In genomic region chr19:14112809-14113385, GRCh38 we compare ENCODE assay signal across 9 cellular contexts. TPM values are rescaled to one million over a fixed set of nuclear protein-coding genes. Genes with fewer than 3 reads are reported as not detected.
DNase-seq lines count a peak whose midpoint lies in the region; ATAC-seq and TF ChIP-seq lines count a peak whose summit lies in the region.
"Had no signal": no experiment of that assay in that cellular context is flagged by ENCODE, and none has a peak within 500 bp of the region (broad histone marks: within the 10 kb centered on the region; RNA-seq: fewer than 3 reads in every experiment).

No MANE protein-coding gene starts in this region.

- H3K27ac ChIP-seq in HUES64 (ENCODE audit: low read depth, low read length), result peak overlapping the region; percentile 53
- H3K27ac ChIP-seq in colonic mucosa, result peak overlapping the region; percentile 28
- H3K27ac ChIP-seq in lung (ENCODE audit: low read depth in 1 of 2, low read length in 1 of 2), result peak overlapping the region; percentile 77 to 88
- H3K27ac ChIP-seq in suprapubic skin, result peak overlapping the region; percentile 80

- H3K4me3 Mint-ChIP-seq in T-helper 17 cell, result no peak overlapping the region

- peaks cover 23% of the 10 kb centered on the region for H3K4me1 ChIP-seq in HUES64 (ENCODE audit: insufficient read depth, low read length)
- H3K4me1 ChIP-seq in colonic mucosa, result peaks cover 6% of the 10 kb centered on the region
- H3K4me1 ChIP-seq in lung (ENCODE audit: control insufficient read depth in 2 of 2, insufficient read depth in 2 of 2, low read length in 2 of 2), result peaks cover 16 to 31% of the 10 kb centered on the region in 2 donors
- peaks cover 53% of the 10 kb centered on the region for H3K4me1 ChIP-seq in suprapubic skin

- ATAC-seq in lung (ENCODE audit: insufficient read depth, low FRiP score), result no peak
- ATAC-seq in T-helper 17 cell, result no peak
- no peak for ATAC-seq in GM18868 (IDR thresholded peaks at IDR 0.05; ENCODE audit: unreplicated experiment)

- H3K4me3 ChIP-seq in HUES64 (ENCODE audit: low read length) (no peak overlapping the region), colonic mucosa (no peak overlapping the region), lung (no peak overlapping the region), suprapubic skin (peak overlapping the region; percentile 28)

- intact Hi-C loops in colonic mucosa (cut with DNase I), result no loop called here

- H3K9me3 ChIP-seq in HUES64 (ENCODE audit: insufficient read depth, low read depth, low read length), result no peaks in the 10 kb centered on the region
- no peaks in the 10 kb centered on the region for H3K9me3 ChIP-seq in colonic mucosa
- no peaks in the 10 kb centered on the region for H3K9me3 ChIP-seq in lung (ENCODE audit: control insufficient read depth in 2 of 2, insufficient read depth in 1 of 2, low read length in 1 of 2)
- no peaks in the 10 kb centered on the region for H3K9me3 ChIP-seq in suprapubic skin
- no peaks in the 10 kb centered on the region for H3K9me3 ChIP-seq in T-helper 17 cell (ENCODE audit: control insufficient read depth, low read length, poor library complexity, severe bottlenecking)

- TF ChIP-seq POLR2A in suprapubic skin (IDR thresholded peaks at IDR 0.05), result no peak

- 49% methylated on average over 12 of the region's 12 CpGs for WGBS in HUES64
- WGBS in lung, 2 donors, result 45 to 62% methylated on average over 12 of the region's 12 CpGs
- 36% methylated on average over 10 of the region's 12 CpGs for WGBS in suprapubic skin

- H3K4me1 Mint-ChIP-seq in T-helper 17 cell, result peaks cover 26% of the 10 kb centered on the region

- no peaks in the 10 kb centered on the region for H3K27me3 Mint-ChIP-seq in T-helper 17 cell

- H3K36me3 ChIP-seq in HUES64 (ENCODE audit: insufficient read depth, low read length) (no peaks in the 10 kb centered on the region), colonic mucosa (no peaks in the 10 kb centered on the region), lung (ENCODE audit: control insufficient read depth in 2 of 2, insufficient read depth in 2 of 2, low read length in 2 of 2) (no peaks in the 10 kb centered on the region), suprapubic skin (no peaks in the 10 kb centered on the region)

- H3K9ac ChIP-seq in HUES64 (ENCODE audit: low read depth, low read length) (no peak overlapping the region), colonic mucosa (ENCODE audit: low read depth in 2 of 2, low read length in 2 of 2) (peak overlapping the region; percentile 30 to 57)

- TF ChIP-seq CTCF in colonic mucosa (IDR thresholded peaks at IDR 0.05) (no peak), lung (IDR thresholded peaks at IDR 0.05; ENCODE audit: control extremely low read depth, extremely low read depth) (no peak), suprapubic skin (IDR thresholded peaks at IDR 0.05) (no peak)

- no peak overlapping the region for H3K27ac Mint-ChIP-seq in T-helper 17 cell

- H3K27me3 ChIP-seq in HUES64 (ENCODE audit: insufficient read depth, low read length), result no peaks in the 10 kb centered on the region
- no peaks in the 10 kb centered on the region for H3K27me3 ChIP-seq in colonic mucosa
- H3K27me3 ChIP-seq in lung (ENCODE audit: control insufficient read depth, insufficient read depth), result no peaks in the 10 kb centered on the region
- no peaks in the 10 kb centered on the region for H3K27me3 ChIP-seq in suprapubic skin

- H3K36me3 Mint-ChIP-seq in T-helper 17 cell (ENCODE audit: low read depth), result no peaks in the 10 kb centered on the region

- DNase-seq in colonic mucosa (no peak), lung (ENCODE audit: low spot score) (no peak), suprapubic skin (ENCODE audit: low spot score in 2 of 2) (peak in 1 of 2 donors; percentile 70), activated gamma-delta T cell (lab: John Stamatoyannopoulos, UW) (no peak), T-helper 17 cell (no peak)
- no peak for DNase-seq in activated CD8-positive, alpha-beta memory T cell treated with anti-CD3 and anti-CD28 coated beads, Interleukin-2, amount 50 U/mL, for 48 hours
- DNase-seq: NCI-H226 had no signal

- TF ChIP-seq EP300 in suprapubic skin (IDR thresholded peaks at IDR 0.05), result no peak

RNA-seq across cellular contexts. Expression of gene PRKACA, which starts 4.7 kb away (rescaled TPM):
- 34.4 TPM for polyA plus RNA-seq in HUES64 (2013, experiment 1 of 2)
- polyA plus RNA-seq in HUES64 (2013, experiment 2 of 2), result 43.0 TPM
- total RNA-seq in colonic mucosa (10 to 100 TPM; 71.0 to 89.3 TPM), lung (100 to 1,000 TPM in 1 of 2 donors, 10 to 100 TPM in 1; 43.7 to 103 TPM), suprapubic skin (10 to 100 TPM; 22.1 to 42.6 (median 31.2) TPM), T-helper 17 cell (10 to 100 TPM; 35.2 to 38.5 TPM)
- polyA plus RNA-seq in lung, result 10 to 100 TPM; 54.3 to 81.5 TPM

RNA-seq across cellular contexts. Expression of gene SAMD1, which starts 22.3 kb away (rescaled TPM):
- 51.0 TPM for polyA plus RNA-seq in HUES64 (2013, experiment 1 of 2)
- 57.8 TPM for polyA plus RNA-seq in HUES64 (2013, experiment 2 of 2)
- total RNA-seq in colonic mucosa (10 to 100 TPM; 52.9 to 91.3 TPM), lung (10 to 100 TPM; 32.9 to 48.8 TPM), suprapubic skin (10 to 100 TPM; 22.4 to 34.9 (median 29.1) TPM), T-helper 17 cell (10 to 100 TPM; 24.8 to 25.3 TPM)
- 10 to 100 TPM; 36.8 to 42.1 TPM for polyA plus RNA-seq in lung

RNA-seq across cellular contexts. Expression of gene ASF1B, which starts 23.5 kb away (rescaled TPM):
- polyA plus RNA-seq in HUES64 (2013, experiment 1 of 2), result 33.9 TPM
- polyA plus RNA-seq in HUES64 (2013, experiment 2 of 2), result 33.5 TPM
- 10 to 100 TPM; 12.9 to 64.0 TPM for total RNA-seq in colonic mucosa
- total RNA-seq in lung, result 1 to 10 TPM; 2.4 to 3.5 TPM
- polyA plus RNA-seq in lung, result 1 to 10 TPM; 4.1 to 5.9 TPM
- 1 to 10 TPM; 3.4 to 8.8 (median 7.8) TPM for total RNA-seq in suprapubic skin
- total RNA-seq in T-helper 17 cell, result 1 to 10 TPM; 1.5 to 1.9 TPM

RNA-seq across cellular contexts. Expression of gene C19orf67, which starts 27.3 kb away (rescaled TPM):
- polyA plus RNA-seq in HUES64 (2013, experiment 1 of 2), result not detected
- polyA plus RNA-seq in HUES64 (2013, experiment 2 of 2), result not detected
- total RNA-seq in colonic mucosa (under 1 TPM in 1 of 2 donors, not detected in 1; 0.19 TPM), lung (1 to 10 TPM in 1 of 2 donors, under 1 TPM in 1; 0.37 to 1.0 TPM), suprapubic skin (not detected), T-helper 17 cell (under 1 TPM; 0.22 to 0.31 TPM)
- under 1 TPM in 1 of 2 donors, not detected in 1; 0.38 TPM for polyA plus RNA-seq in lung

RNA-seq across cellular contexts. Expression of gene MISP3, which starts 40.3 kb away (rescaled TPM):
- 0.55 TPM for polyA plus RNA-seq in HUES64 (2013, experiment 1 of 2)
- polyA plus RNA-seq in HUES64 (2013, experiment 2 of 2), result 0.70 TPM
- total RNA-seq in colonic mucosa (10 to 100 TPM; 32.7 to 50.0 TPM), lung (10 to 100 TPM in 1 of 2 donors, 1 to 10 TPM in 1; 3.5 to 10.7 TPM), suprapubic skin (10 to 100 TPM; 10.5 to 18.5 (median 15.9) TPM), T-helper 17 cell (1 to 10 TPM in 1 of 2 donors, under 1 TPM in 1; 0.65 to 1.3 TPM)
- polyA plus RNA-seq in lung, result 10 to 100 TPM in 1 of 2 donors, 1 to 10 TPM in 1; 4.1 to 11.2 TPM

Comparison
In these comparisons a context has a peak if more than half of its experiments do, and no peak if none do; other contexts are left out.
1. H3K27ac ChIP-seq: peak in every context shown above with its lines; median percentile 82 in lung; 80 in suprapubic skin; 53 in HUES64; 28 in colonic mucosa.